In the genomic region with DNA sequence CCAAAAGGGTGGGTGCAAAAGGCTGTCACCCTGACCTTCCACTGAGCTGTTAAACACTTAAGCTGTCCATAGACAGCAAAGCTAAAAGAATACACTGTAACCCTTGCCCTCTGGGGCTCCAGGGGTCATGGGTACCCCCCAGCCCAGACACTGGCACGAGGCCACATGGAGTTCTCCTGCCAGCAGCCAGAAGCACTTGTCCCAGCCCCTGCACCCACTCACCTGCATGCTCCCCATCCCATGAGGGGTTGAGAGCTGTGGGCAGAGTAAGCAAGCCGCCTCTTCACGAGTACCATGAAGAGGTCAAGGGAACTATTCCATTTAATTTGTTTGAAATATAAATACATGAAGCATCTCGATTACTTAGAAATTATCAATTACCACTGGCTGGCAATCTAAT, we compare ENCODE assay signal across 37 cellular contexts.
"Had no signal": no experiment of that assay in that cellular context is flagged by ENCODE, and none has a peak within 500 bp of the region (broad histone marks: within the 10 kb centered on the region; RNA-seq: fewer than 3 reads in every experiment).

No MANE protein-coding gene starts in this region.

- H3K36me3 Mint-ChIP-seq: activated CD4-positive, alpha-beta memory T cell treated with anti-CD3 and anti-CD28 coated beads for 36 hours; activated naive CD4-positive, alpha-beta T cell treated with anti-CD3 and anti-CD28 coated beads, Interleukin-2, amount 50 U/mL, for 72 hours; activated naive CD8-positive, alpha-beta T cell treated with anti-CD3 and anti-CD28 coated beads for 36 hours had no signal

- H3K36me3 ChIP-seq: adrenal gland, brain microvascular endothelial cell, breast epithelium had no signal

- H3K27me3 ChIP-seq: adrenal gland, body of pancreas, brain microvascular endothelial cell, breast epithelium had no signal

- H3K4me3 Mint-ChIP-seq: activated B cell treated with CpG ODN at 0.5 μM for 24 hours; activated CD4-positive, alpha-beta memory T cell treated with anti-CD3 and anti-CD28 coated beads for 36 hours; activated CD4-positive, alpha-beta T cell treated with anti-CD3 and anti-CD28 coated beads, Interleukin-2, amount 10 ng/mL, durations not matched to agents 24 days and 14 days; activated CD8-positive, alpha-beta T cell treated with anti-CD3 and anti-CD28 coated beads for 36 hours; activated naive CD4-positive, alpha-beta T cell treated with anti-CD3 and anti-CD28 coated beads for 36 hours; activated naive CD8-positive, alpha-beta T cell treated with anti-CD3 and anti-CD28 coated beads for 36 hours; activated T-cell treated with anti-CD3 and anti-CD28 coated beads, Interleukin-2, amount 50 U/mL, for 4 hours; activated T-cell treated with anti-CD3 and anti-CD28 coated beads, Interleukin-2, amount 50 U/mL, for 72 hours; activated T-helper 1 cell treated with anti-CD3 and anti-CD28 coated beads, Interleukin-12 subunit alpha, Interleukin-12 subunit beta, Interleukin-2, Interleukin-4 antibody, amounts not matched to agents 30 ng/mL and 10 ng/mL and 1 ng/mL, durations not matched to agents 14 hours and 24 hours and 36 hours; activated T-helper 17 cell treated with anti-CD3 and anti-CD28 coated beads, Interleukin-2, amount 50 U/mL, for 72 hours; T-helper 1 cell treated with Interleukin-12 subunit alpha and Interleukin-12 subunit beta and Interleukin-4 antibody, amounts not matched to agents 30 μg/mL and 1 μg/mL, for 36 hours; T-helper 2 cell treated with Interferon-gamma antibody and Interleukin-4, amounts not matched to agents 5 μg/mL and 100 μg/mL, for 36 hours had no signal

- H3K4me1 ChIP-seq: adrenal gland, body of pancreas, breast epithelium had no signal

- H3K4me1 Mint-ChIP-seq: activated B cell treated with CpG ODN at 0.5 μM for 24 hours; activated CD4-positive, alpha-beta T cell treated with anti-CD3 and anti-CD28 coated beads, Interleukin-2, amount 10 ng/mL, durations not matched to agents 24 days and 14 days; activated naive CD8-positive, alpha-beta T cell treated with anti-CD3 and anti-CD28 coated beads for 36 hours; activated T-helper 17 cell treated with anti-CD3 and anti-CD28 coated beads, Interleukin-2, amount 50 U/mL, for 72 hours had no signal

- H3K27ac Mint-ChIP-seq: activated B cell treated with CpG ODN at 0.5 μM for 24 hours; activated CD4-positive, alpha-beta memory T cell treated with anti-CD3 and anti-CD28 coated beads for 36 hours; activated CD4-positive, alpha-beta T cell treated with anti-CD3 and anti-CD28 coated beads, Interleukin-2, amount 10 ng/mL, durations not matched to agents 24 days and 14 days; activated CD8-positive, alpha-beta T cell treated with anti-CD3 and anti-CD28 coated beads for 36 hours; activated naive CD4-positive, alpha-beta T cell treated with anti-CD3 and anti-CD28 coated beads for 36 hours; activated naive CD4-positive, alpha-beta T cell treated with anti-CD3 and anti-CD28 coated beads, Interleukin-2, amount 50 U/mL, for 72 hours; activated naive CD8-positive, alpha-beta T cell treated with anti-CD3 and anti-CD28 coated beads for 36 hours; activated T-cell treated with anti-CD3 and anti-CD28 coated beads, Interleukin-2, amount 50 U/mL, for 72 hours; activated T-helper 1 cell treated with anti-CD3 and anti-CD28 coated beads, Interleukin-12 subunit alpha, Interleukin-12 subunit beta, Interleukin-2, Interleukin-4 antibody, amounts not matched to agents 30 ng/mL and 10 ng/mL and 1 ng/mL, durations not matched to agents 14 hours and 24 hours and 36 hours; activated T-helper 17 cell treated with anti-CD3 and anti-CD28 coated beads, Interleukin-2, amount 50 U/mL, for 72 hours; T-helper 1 cell treated with Interleukin-12 subunit alpha and Interleukin-12 subunit beta and Interleukin-4 antibody, amounts not matched to agents 30 μg/mL and 1 μg/mL, for 36 hours; T-helper 2 cell treated with Interferon-gamma antibody and Interleukin-4, amounts not matched to agents 5 μg/mL and 100 μg/mL, for 36 hours had no signal

- H3K9me3 ChIP-seq: adrenal gland, body of pancreas, breast epithelium had no signal

- H3K27ac ChIP-seq: adrenal gland, body of pancreas, brain microvascular endothelial cell, breast epithelium, VCaP had no signal

- DNase-seq: activated B cell treated with CpG ODN at 0.5 μM for 24 hours; activated CD4-positive, alpha-beta memory T cell treated with anti-CD3 and anti-CD28 coated beads for 36 hours; activated CD4-positive, alpha-beta T cell treated with anti-CD3 and anti-CD28 coated beads for 4 hours; activated CD4-positive, alpha-beta T cell treated with anti-CD3 and anti-CD28 coated beads, Interleukin-2, amount 10 ng/mL, durations not matched to agents 24 days and 14 days; activated CD4-positive, alpha-beta T cell treated with anti-CD3 and anti-CD28 coated beads, Interleukin-2, amount 50 U/mL, for 1 hour; activated CD4-positive, alpha-beta T cell treated with anti-CD3 and anti-CD28 coated beads, Interleukin-2, amount 50 U/mL, for 4 hours; activated CD4-positive, CD25-positive, alpha-beta regulatory T cell treated with anti-CD3 and anti-CD28 coated beads, Interleukin-2, amount 50 U/mL, for 72 hours; activated CD8-positive, alpha-beta memory T cell treated with anti-CD3 and anti-CD28 coated beads, Interleukin-2, amount 50 U/mL, for 4 hours; activated CD8-positive, alpha-beta T cell treated with anti-CD3 and anti-CD28 coated beads for 36 hours; activated effector memory CD4-positive, alpha-beta T cell treated with anti-CD3 and anti-CD28 coated beads, Interleukin-2, amount 50 U/mL, for 16 hours; activated gamma-delta T cell treated with Interleukin-2 at 50 U/mL for 16 hours; activated naive CD4-positive, alpha-beta T cell; activated naive CD4-positive, alpha-beta T cell treated with anti-CD3 and anti-CD28 coated beads for 36 hours; activated naive CD4-positive, alpha-beta T cell treated with anti-CD3 and anti-CD28 coated beads, Interleukin-2, amount 50 U/mL, for 16 hours; activated naive CD8-positive, alpha-beta T cell treated with anti-CD3 and anti-CD28 coated beads for 36 hours; activated T-cell treated with anti-CD3 and anti-CD28 coated beads for 4 hours; activated T-cell treated with anti-CD3 and anti-CD28 coated beads, Interleukin-2, amount 50 U/mL, for 1 hour; activated T-cell treated with anti-CD3 and anti-CD28 coated beads, Interleukin-2, amount 50 U/mL, for 4 hours; activated T-cell treated with anti-CD3 and anti-CD28 coated beads, Interleukin-2, amount 50 U/mL, for 72 hours; adrenal gland; amniotic stem cell; body of pancreas; brain microvascular endothelial cell; central memory CD4-positive, alpha-beta T cell; SW 1271; T-helper 1 cell; T-helper 2 cell; T-helper 9 cell had no signal

- FAIRE-seq: astrocyte, TTC549 had no signal

- ATAC-seq: activated CD8-positive, alpha-beta T cell treated with anti-CD3 and anti-CD28 coated beads for 36 hours; activated naive CD4-positive, alpha-beta T cell treated with anti-CD3 and anti-CD28 coated beads, Interleukin-2, amount 50 U/mL, for 72 hours; activated T-cell treated with anti-CD3 and anti-CD28 coated beads, Interleukin-2, amount 50 U/mL, for 4 hours; activated T-cell treated with anti-CD3 and anti-CD28 coated beads, Interleukin-2, amount 50 U/mL, for 72 hours; activated T-helper 17 cell treated with anti-CD3 and anti-CD28 coated beads, Interleukin-2, amount 50 U/mL, for 72 hours; body of pancreas had no signal

- H3K9me3 Mint-ChIP-seq: activated CD4-positive, alpha-beta memory T cell treated with anti-CD3 and anti-CD28 coated beads for 36 hours; activated CD4-positive, alpha-beta T cell treated with anti-CD3 and anti-CD28 coated beads, Interleukin-2, amount 10 ng/mL, durations not matched to agents 24 days and 14 days; activated CD8-positive, alpha-beta T cell treated with anti-CD3 and anti-CD28 coated beads for 36 hours; activated naive CD8-positive, alpha-beta T cell treated with anti-CD3 and anti-CD28 coated beads for 36 hours; activated T-cell treated with anti-CD3 and anti-CD28 coated beads, Interleukin-2, amount 50 U/mL, for 4 hours; activated T-helper 1 cell treated with anti-CD3 and anti-CD28 coated beads, Interleukin-12 subunit alpha, Interleukin-12 subunit beta, Interleukin-2, Interleukin-4 antibody, amounts not matched to agents 30 ng/mL and 10 ng/mL and 1 ng/mL, durations not matched to agents 14 hours and 24 hours and 36 hours; T-helper 1 cell treated with Interleukin-12 subunit alpha and Interleukin-12 subunit beta and Interleukin-4 antibody, amounts not matched to agents 30 μg/mL and 1 μg/mL, for 36 hours; T-helper 2 cell treated with Interferon-gamma antibody and Interleukin-4, amounts not matched to agents 5 μg/mL and 100 μg/mL, for 36 hours had no signal

- H3K27me3 Mint-ChIP-seq: activated B cell treated with CpG ODN at 0.5 μM for 24 hours; activated CD4-positive, alpha-beta memory T cell treated with anti-CD3 and anti-CD28 coated beads for 36 hours; activated CD8-positive, alpha-beta T cell treated with anti-CD3 and anti-CD28 coated beads for 36 hours; activated T-helper 17 cell treated with anti-CD3 and anti-CD28 coated beads, Interleukin-2, amount 50 U/mL, for 72 hours had no signal

- H3K4me3 ChIP-seq: adrenal gland, body of pancreas, breast epithelium had no signal
